Comparison of ENCODE assay signal across 14 cellular contexts in genomic region chr14:60206837-60207533, GRCh38. TPM values are rescaled to one million over a fixed set of nuclear protein-coding genes. Genes with fewer than 3 reads are reported as not detected.
DNase-seq lines count a peak whose midpoint lies in the region; ATAC-seq, FAIRE-seq and TF ChIP-seq lines count a peak whose summit lies in the region.
"Had no signal": no experiment of that assay in that cellular context is flagged by ENCODE, and none has a peak within 500 bp of the region (broad histone marks: within the 10 kb centered on the region; RNA-seq: fewer than 3 reads in every experiment).

No MANE protein-coding gene starts in this region.

- no peak for TF ChIP-seq POLR2A in suprapubic skin (IDR thresholded peaks at IDR 0.05)

- H3K4me3 Mint-ChIP-seq in activated T-cell treated with anti-CD3 and anti-CD28 coated beads, Interleukin-2, amount 50 U/mL, for 24 hours, result no peak overlapping the region

- FAIRE-seq in bronchial epithelial cell (lab: Jason Lieb, UNC), result no peak
- FAIRE-seq: A204.1, colon, pancreas had no signal

- no peak for TF ChIP-seq CTCF in bronchial epithelial cell (IDR thresholded peaks at IDR 0.05; ENCODE audit: insufficient read depth, low read length, severe bottlenecking)
- no peak for TF ChIP-seq CTCF in suprapubic skin (IDR thresholded peaks at IDR 0.05)

- H3K4me3 ChIP-seq in bronchial epithelial cell (ENCODE audit: low read depth, low read length) (no peak overlapping the region), suprapubic skin (no peak overlapping the region)
- H3K4me3 ChIP-seq: esophagus squamous epithelium, pancreas, uterus had no signal

- no peak for TF ChIP-seq EP300 in suprapubic skin (IDR thresholded peaks at IDR 0.05)

- peaks cover 24% of the 10 kb centered on the region for H3K4me1 Mint-ChIP-seq in activated T-cell treated with anti-CD3 and anti-CD28 coated beads, Interleukin-2, amount 50 U/mL, for 24 hours (ENCODE audit: low read depth)

- ATAC-seq in HG02588 (IDR thresholded peaks at IDR 0.05; ENCODE audit: unreplicated experiment) (peak; percentile 40), HG03442 (IDR thresholded peaks at IDR 0.05; ENCODE audit: unreplicated experiment) (peak; percentile 38)
- ATAC-seq: pancreas had no signal

- H3K4me1 ChIP-seq in suprapubic skin, result peaks cover 11% of the 10 kb centered on the region
- H3K4me1 ChIP-seq: uterus had no signal

- H3K27me3 ChIP-seq in bronchial epithelial cell (ENCODE audit: control insufficient read depth, insufficient read depth, low read length) (peaks cover 5% of the 10 kb centered on the region), suprapubic skin (no peaks in the 10 kb centered on the region)
- H3K27me3 ChIP-seq: esophagus squamous epithelium, pancreas, uterus had no signal

- H3K27me3 Mint-ChIP-seq in activated T-cell treated with anti-CD3 and anti-CD28 coated beads, Interleukin-2, amount 50 U/mL, for 24 hours, result peaks cover 24% of the 10 kb centered on the region

- no peak overlapping the region for H3K27ac ChIP-seq in suprapubic skin
- H3K27ac ChIP-seq: esophagus squamous epithelium, pancreas, uterus had no signal

- H3K9me3 Mint-ChIP-seq in activated T-cell treated with anti-CD3 and anti-CD28 coated beads, Interleukin-2, amount 50 U/mL, for 24 hours, result no peaks in the 10 kb centered on the region

- peak overlapping the region; percentile 2 for H3K27ac Mint-ChIP-seq in activated T-cell treated with anti-CD3 and anti-CD28 coated beads, Interleukin-2, amount 50 U/mL, for 24 hours

- no peaks in the 10 kb centered on the region for H3K36me3 ChIP-seq in bronchial epithelial cell (ENCODE audit: control insufficient read depth, insufficient read depth, low read length)
- no peaks in the 10 kb centered on the region for H3K36me3 ChIP-seq in suprapubic skin
- H3K36me3 ChIP-seq: esophagus squamous epithelium, pancreas, uterus had no signal

- no peaks in the 10 kb centered on the region for H3K36me3 Mint-ChIP-seq in activated T-cell treated with anti-CD3 and anti-CD28 coated beads, Interleukin-2, amount 50 U/mL, for 24 hours (ENCODE audit: low read depth)

- no peak for DNase-seq in activated T-cell treated with anti-CD3 and anti-CD28 coated beads, Interleukin-2, amount 50 U/mL, for 24 hours
- DNase-seq in activated T-cell treated with anti-CD3 and anti-CD28 coated beads for 4 hours (no peak), bronchial epithelial cell (ENCODE audit: low read depth) (peak; percentile 12), suprapubic skin (ENCODE audit: low spot score in 2 of 2) (no peak), SHP77 (lab: John Stamatoyannopoulos, UW) (no peak), hepatic stellate cell (ENCODE audit: low spot score) (no peak)
- DNase-seq: esophagus squamous epithelium, mesenchymal stem cell, pancreas, uterus had no signal

- no peaks in the 10 kb centered on the region for H3K9me3 ChIP-seq in suprapubic skin
- H3K9me3 ChIP-seq: esophagus squamous epithelium, pancreas, uterus had no signal

- WGBS in suprapubic skin, result 84% methylated on average over 6 of the region's 6 CpGs

RNA-seq across cellular contexts. Expression of gene DHRS7, which starts 41.8 kb away (rescaled TPM):
- total RNA-seq in bronchial epithelial cell (202 and 211 TPM in 2 replicates), suprapubic skin (10 to 100 TPM; 33.7 to 91.7 (median 39.8) TPM)

RNA-seq across cellular contexts. Expression of gene PPM1A, which starts 42.0 kb away (rescaled TPM):
- total RNA-seq in bronchial epithelial cell (30.6 and 35.5 TPM in 2 replicates), suprapubic skin (10 to 100 TPM; 29.7 to 58.4 (median 43.5) TPM)
